Comparison of ENCODE assay signal across 28 cellular contexts in genomic region chr7:135669774-135670173, GRCh38. TPM values are rescaled to one million over a fixed set of nuclear protein-coding genes. Genes with fewer than 3 reads are reported as not detected.
DNase-seq lines count a peak whose midpoint lies in the region; ATAC-seq and TF ChIP-seq lines count a peak whose summit lies in the region.
"Had no signal": no experiment of that assay in that cellular context is flagged by ENCODE, and none has a peak within 500 bp of the region (broad histone marks: within the 10 kb centered on the region; RNA-seq: fewer than 3 reads in every experiment).

No MANE protein-coding gene starts in this region.

- no peak overlapping the region for H3K18ac ChIP-seq in mesenchymal stem cell (ENCODE audit: low read depth in 1 of 2, low read length in 2 of 2)

- no peak overlapping the region for H4K91ac ChIP-seq in mesenchymal stem cell (ENCODE audit: low read length)

- peaks cover 0 to 73% (median 41%) of the 10 kb centered on the region in 12 donors for H3K4me1 ChIP-seq in heart left ventricle
- peaks cover 6% of the 10 kb centered on the region for H3K4me1 ChIP-seq in mesenchymal stem cell (ENCODE audit: control insufficient read depth, insufficient read depth, low read depth, low read length)
- peaks cover 5 to 41% (median 34%) of the 10 kb centered on the region in 5 donors for H3K4me1 ChIP-seq in subcutaneous abdominal adipose tissue (ENCODE audit: control insufficient read depth in 5 of 5, insufficient read depth in 5 of 5, low read length in 5 of 5)
- H3K4me1 ChIP-seq: BLaER1, Caco-2 had no signal

- H3K4me3 ChIP-seq in heart left ventricle (no peak overlapping the region), brain microvascular endothelial cell (ENCODE audit: low read depth, low read length) (no peak overlapping the region), mesenchymal stem cell (ENCODE audit: insufficient read depth in 1 of 2, low read depth in 1 of 2, low read length in 2 of 2) (peak overlapping the region in 1 of 2 experiments; percentile 9), subcutaneous abdominal adipose tissue (ENCODE audit: low read depth in 1 of 5, low read length in 5 of 5) (no peak overlapping the region)
- H3K4me3 ChIP-seq: BLaER1, GM12878, prostate gland, transverse colon had no signal

- H3K36me3 ChIP-seq in heart left ventricle (peaks cover 0 to 19% (median 8%) of the 10 kb centered on the region in 9 donors), brain microvascular endothelial cell (replicated peaks) (no peaks in the 10 kb centered on the region), mesenchymal stem cell (ENCODE audit: control insufficient read depth in 1 of 2, insufficient read depth in 2 of 2, low read depth in 1 of 2, low read length in 2 of 2) (peaks cover 11 to 27% of the 10 kb centered on the region in 2 experiments), subcutaneous abdominal adipose tissue (ENCODE audit: control insufficient read depth in 5 of 5, insufficient read depth in 5 of 5, low read length in 5 of 5) (peaks cover 0 to 13% (median 5%) of the 10 kb centered on the region in 5 donors)
- H3K36me3 ChIP-seq: prostate gland had no signal

- H3K27ac ChIP-seq in heart left ventricle (peak overlapping the region in 9 of 12 donors; percentile 3 to 59 (median 23)), brain microvascular endothelial cell (peak overlapping the region; percentile 56), mesenchymal stem cell (ENCODE audit: low read length, poor library complexity, severe bottlenecking) (no peak overlapping the region), subcutaneous abdominal adipose tissue (ENCODE audit: low read depth, low read length) (peak overlapping the region; percentile 59)
- H3K27ac ChIP-seq: BLaER1, prostate gland, RWPE1, transverse colon had no signal

- 26 to 39% (median 36%) methylated on average over 1 of the region's 1 CpG for WGBS in heart left ventricle, 4 donors
- WGBS in mesenchymal stem cell, result 100% methylated on average over 1 of the region's 1 CpG

- in situ Hi-C loops in brain microvascular endothelial cell (cut with HindIII; ENCODE audit: low pct_ligation_motif_present, low sequenced_read_pairs), result no loop called here

- intact Hi-C loops in heart left ventricle (cut with DNase I) (loop anchor here in 9 of 10 donors (5.0 to 10.0 kb wide), 10 partner anchors 78 to 343 kb away; partner anchors contain the start of genes MTPN (in 2 of the 9) and FAM180A (in 1 of the 9)), cardiac septum (cut with DNase I) (loop anchor here (5.0 to 10.0 kb wide), 3 partner anchors 78 to 338 kb away; partner anchors contain the start of genes FAM180A and MTPN), sciatic nerve (cut with DNase I) (no loop called here)

- no peak overlapping the region for H2BK12ac ChIP-seq in mesenchymal stem cell (ENCODE audit: low read length in 2 of 2)

- H3K9me3 ChIP-seq in heart left ventricle, result no peaks in the 10 kb centered on the region
- H3K9me3 ChIP-seq in mesenchymal stem cell (ENCODE audit: control insufficient read depth, low read length), result no peaks in the 10 kb centered on the region
- no peaks in the 10 kb centered on the region for H3K9me3 ChIP-seq in subcutaneous abdominal adipose tissue (ENCODE audit: control insufficient read depth in 5 of 5, low read length in 5 of 5)
- H3K9me3 ChIP-seq: Caco-2, prostate gland, transverse colon had no signal

- H3K9ac ChIP-seq in mesenchymal stem cell (ENCODE audit: low read length) (peak overlapping the region; percentile 77), subcutaneous abdominal adipose tissue (ENCODE audit: low read length in 5 of 5) (peak overlapping the region in 1 of 5 donors; percentile 41)
- H3K9ac ChIP-seq: BLaER1 had no signal

- no peak for DNase-seq in heart left ventricle
- DNase-seq in cardiac septum (ENCODE audit: low spot score), result no peak
- DNase-seq in brain microvascular endothelial cell, result no peak
- no peak for DNase-seq in mesenchymal stem cell
- DNase-seq in sciatic nerve (ENCODE audit: low spot score), result no peak
- DNase-seq in mesenteric fat pad (ENCODE audit: low spot score), result no peak
- DNase-seq in C1 segment of cervical spinal cord (lab: John Stamatoyannopoulos, UW), result no peak
- DNase-seq: activated CD4-positive, alpha-beta T cell treated with anti-CD3 and anti-CD28 coated beads for 1 hour; activated CD8-positive, alpha-beta memory T cell treated with anti-CD3 and anti-CD28 coated beads for 24 hours; activated naive CD4-positive, alpha-beta T cell treated with anti-CD3 and anti-CD28 coated beads, Interleukin-2, amount 10 ng/mL, durations not matched to agents 7 days and 5 days; activated T-cell treated with anti-CD3 and anti-CD28 coated beads, Interleukin-2, amount 50 U/mL, for 24 hours; Caco-2; DMS79 treated with DMSO at 0.1 percent for 48 hours; effector memory CD8-positive, alpha-beta T cell; NCI-H187 treated with DMSO at 0.1 percent for 48 hours; NCI-H69; stimulated activated CD4-positive, alpha-beta T cell treated with anti-CD3 and anti-CD28 coated beads, Interleukin-12 subunit alpha, Interleukin-12 subunit beta, amount 100 ng/mL, for 4 hours; stimulated activated CD4-positive, alpha-beta T cell treated with anti-CD3 and anti-CD28 coated beads, Interleukin-4, amount 100 ng/mL, for 4 hours; stimulated activated naive CD8-positive, alpha-beta T cell treated with anti-CD3 and anti-CD28 coated beads, Interleukin-15, Interleukin-2, amounts not matched to agents 100 U/mL and 50 U/mL, for 24 hours; T-cell; transverse colon had no signal

- no peak overlapping the region for H2AFZ ChIP-seq in mesenchymal stem cell (ENCODE audit: low read depth, low read length)

- H4K8ac ChIP-seq in mesenchymal stem cell (ENCODE audit: low read length), result no peak overlapping the region

- no peak overlapping the region for H3K4ac ChIP-seq in mesenchymal stem cell (ENCODE audit: low read depth in 1 of 2, low read length in 2 of 2)

- no peak overlapping the region for H3K14ac ChIP-seq in mesenchymal stem cell (ENCODE audit: low read length in 2 of 2)

- no peak overlapping the region for H3K4me2 ChIP-seq in mesenchymal stem cell (ENCODE audit: low read length, poor library complexity, severe bottlenecking)
- H3K4me2 ChIP-seq: BLaER1 had no signal

- no peak overlapping the region for H2BK5ac ChIP-seq in mesenchymal stem cell (ENCODE audit: low read depth, low read length, poor library complexity, severe bottlenecking)

- H2BK120ac ChIP-seq in mesenchymal stem cell (ENCODE audit: low read depth, low read length), result no peak overlapping the region

- no peak for TF ChIP-seq CTCF in heart left ventricle (IDR thresholded peaks at IDR 0.05)
- no peak for TF ChIP-seq CTCF in brain microvascular endothelial cell (IDR thresholded peaks at IDR 0.05; ENCODE audit: low read depth, low read length, missing control alignments)

- no peak overlapping the region for H2AK5ac ChIP-seq in mesenchymal stem cell (ENCODE audit: low read length, severe bottlenecking)

- no peak for TF ChIP-seq POLR2A in heart left ventricle (IDR thresholded peaks at IDR 0.05)

- peak in 3 of 4 donors; percentile 28 to 36 (median 33) for ATAC-seq in heart left ventricle
- ATAC-seq in sciatic nerve, result no peak
- ATAC-seq: effector memory CD8-positive, alpha-beta T cell; GM12878; stimulated activated naive CD8-positive, alpha-beta T cell treated with anti-CD3 and anti-CD28 coated beads, Interleukin-15, Interleukin-2, amounts not matched to agents 100 U/mL and 50 U/mL, for 24 hours; T-cell had no signal

- H3K79me1 ChIP-seq in mesenchymal stem cell (replicated peaks; ENCODE audit: low read length, poor library complexity, severe bottlenecking), result peaks cover 11% of the 10 kb centered on the region

- no peak overlapping the region for H2BK15ac ChIP-seq in mesenchymal stem cell (ENCODE audit: low read depth, poor library complexity, severe bottlenecking)

- H3K23ac ChIP-seq in mesenchymal stem cell (ENCODE audit: low read length in 2 of 2), result no peak overlapping the region

- H3K27me3 ChIP-seq in heart left ventricle (no peaks in the 10 kb centered on the region), brain microvascular endothelial cell (replicated peaks) (no peaks in the 10 kb centered on the region), mesenchymal stem cell (ENCODE audit: control insufficient read depth in 1 of 2, insufficient read depth in 1 of 2, low read length in 2 of 2) (no peaks in the 10 kb centered on the region), subcutaneous abdominal adipose tissue (ENCODE audit: control insufficient read depth in 5 of 5, insufficient read depth in 4 of 5, low read length in 5 of 5) (no peaks in the 10 kb centered on the region)
- H3K27me3 ChIP-seq: BLaER1, transverse colon had no signal

RNA-seq across cellular contexts. Expression of gene STMP1, which starts 7.5 kb away (rescaled TPM):
- total RNA-seq in heart left ventricle, result 10 to 100 TPM; 14.7 to 34.7 (median 29.2) TPM
- polyA plus RNA-seq in heart left ventricle, result 10 to 100 TPM; 27.0 to 34.4 TPM
- 31.4 TPM for total RNA-seq in cardiac septum
- polyA plus RNA-seq in mesenchymal stem cell (2013, experiment 1 of 2), result 36.7 TPM
- 39.1 TPM for polyA plus RNA-seq in mesenchymal stem cell (2013, experiment 2 of 2)
- total RNA-seq in sciatic nerve, result 36.2 TPM
- 21.1 TPM for total RNA-seq in mesenteric fat pad

RNA-seq across cellular contexts. Expression of gene SLC13A4, which starts 58.2 kb away (rescaled TPM):
- 1 to 10 TPM in 2 of 9 donors, under 1 TPM in 6, not detected in 1; 0.09 to 1.5 (median 0.46) TPM for total RNA-seq in heart left ventricle
- polyA plus RNA-seq in heart left ventricle, result under 1 TPM; 0.08 to 0.91 TPM
- total RNA-seq in cardiac septum, result 1.0 TPM
- not detected for polyA plus RNA-seq in mesenchymal stem cell (2013, experiment 1 of 2)
- 0.05 TPM for polyA plus RNA-seq in mesenchymal stem cell (2013, experiment 2 of 2)
- total RNA-seq in sciatic nerve, result 0.27 TPM
- total RNA-seq in mesenteric fat pad, result not detected
- total RNA-seq: A172, Caco-2, GM12878, HT1080, T-cell had no signal
